ENCODE assay signal across 17 cellular contexts in the genomic region with DNA sequence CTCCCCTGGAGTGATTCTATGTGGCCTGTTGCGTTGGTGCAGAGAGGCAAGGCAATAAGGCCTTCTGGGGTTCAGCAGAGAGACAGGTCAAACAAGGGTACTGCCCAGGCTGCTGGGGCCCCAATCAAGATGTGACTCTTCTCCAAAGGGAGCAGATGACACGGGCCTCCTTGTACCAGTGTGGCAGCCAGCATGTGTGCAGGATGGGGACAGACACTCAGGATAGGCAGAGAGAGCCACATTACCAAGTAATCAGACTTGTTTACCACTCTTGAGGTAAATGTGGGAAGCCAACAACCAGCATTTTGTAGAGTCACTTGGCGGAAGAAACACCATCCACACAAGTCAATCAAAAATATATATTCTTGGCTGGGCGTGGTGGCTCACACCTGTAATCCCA.
A peak's percentile ranks its signal among the peaks of the same experiment; 100 is the strongest.
DNase-seq lines count a peak whose midpoint lies in the region; TF ChIP-seq lines count a peak whose summit lies in the region.
"Had no signal": no experiment of that assay in that cellular context is flagged by ENCODE, and none has a peak within 500 bp of the region (broad histone marks: within the 10 kb centered on the region; RNA-seq: fewer than 3 reads in every experiment).

No MANE protein-coding gene starts in this region.

- H3K4me3 ChIP-seq in breast epithelium = no peak overlapping the region

- H3K36me3 ChIP-seq in breast epithelium = no peaks in the 10 kb centered on the region

- TF ChIP-seq POLR2A in breast epithelium (IDR thresholded peaks at IDR 0.05) = no peak

- intact Hi-C loops in breast epithelium (cut with DNase I; ENCODE audit: low total_unique reads) = no loop called here
- intact Hi-C loops in posterior vena cava (cut with DNase I) = no loop called here

- H3K27ac ChIP-seq in breast epithelium = peak overlapping the region; percentile 84 to 90

- TF ChIP-seq CTCF in GM13977 (IDR thresholded peaks at IDR 0.05; ENCODE audit: extremely low read depth, insufficient read depth, missing control alignments) (no peak), breast epithelium (IDR thresholded peaks at IDR 0.05) (no peak)

- H3K4me1 ChIP-seq in breast epithelium = no peaks in the 10 kb centered on the region

- in situ Hi-C loops in ACHN (cut with HindIII; ENCODE audit: low pct_ligation_motif_present, low pct_unique_long_range_greater_than_20kb, low sequenced_read_pairs) = no loop called here
- in situ Hi-C loops in GM13977 (cut with MboI; ENCODE audit: low pct_unique_long_range_greater_than_20kb, low sequenced_read_pairs, unreplicated experiment) = no loop called here

- no peaks in the 10 kb centered on the region for H3K27me3 ChIP-seq in breast epithelium

- DNase-seq in ACHN = peak; percentile 3
- DNase-seq in GM13977 (ENCODE audit: low spot score) = peak; percentile 2
- no peak for DNase-seq in breast epithelium (ENCODE audit: low spot score in 2 of 2)
- peak; percentile 34 for DNase-seq in posterior vena cava (ENCODE audit: low spot score)
- no peak for DNase-seq in CD1c-positive myeloid dendritic cell (ENCODE audit: extremely low spot score)
- DNase-seq in NCI-H1048 (lab: John Stamatoyannopoulos, UW) = no peak
- DNase-seq in nucleus accumbens (lab: John Stamatoyannopoulos, UW) = no peak
- DNase-seq: activated CD8-positive, alpha-beta memory T cell treated with anti-CD3 and anti-CD28 coated beads, Interleukin-2, amount 50 U/mL, for 4 hours; activated gamma-delta T cell treated with Interleukin-2 at 50 U/mL for 16 hours; anterior cingulate cortex; NCI-H1092 treated with DMSO at 0.1 percent for 48 hours; NCI-H2081; NCI-H510A treated with DMSO at 0.1 percent for 48 hours; nephron progenitor cell; SHP77; stimulated activated CD4-positive, alpha-beta T cell treated with anti-CD3 and anti-CD28 coated beads, Interleukin-15, amount 100 ng/mL, for 24 hours; stimulated activated naive CD8-positive, alpha-beta T cell treated with anti-CD3 and anti-CD28 coated beads, Interleukin-15, amount 100 ng/mL, for 72 hours had no signal

- no peaks in the 10 kb centered on the region for H3K9me3 ChIP-seq in breast epithelium

Comparison
In these comparisons a context has a peak if more than half of its experiments do, and no peak if none do; other contexts are left out.
1. DNase-seq: peak in ACHN (single experiment), GM13977 (single experiment) and posterior vena cava (single experiment); none in breast epithelium (0 of 2), CD1c-positive myeloid dendritic cell (single experiment), NCI-H1048 (single experiment) and nucleus accumbens (0 of 56).